Comparison of ENCODE assay signal across 8 cellular contexts in genomic region chr3:143121240-143122088, GRCh38. TPM values are rescaled to one million over a fixed set of nuclear protein-coding genes. Genes with fewer than 3 reads are reported as not detected.
DNase-seq lines count a peak whose midpoint lies in the region; ATAC-seq lines count a peak whose summit lies in the region.

No MANE protein-coding gene starts in this region.

- peak overlapping the region; percentile 82 for H2BK15ac ChIP-seq in mesenchymal stem cell (ENCODE audit: low read depth, poor library complexity, severe bottlenecking)

- peak overlapping the region; percentile 29 for H2AFZ ChIP-seq in mesenchymal stem cell (ENCODE audit: low read depth, low read length)

- peak overlapping the region; percentile 97 for H3K4me2 ChIP-seq in mesenchymal stem cell (ENCODE audit: low read length, poor library complexity, severe bottlenecking)

- 65% methylated on average over 79 of the region's 79 CpGs for WGBS in mesenchymal stem cell

- no peaks in the 10 kb centered on the region for H3K9me3 ChIP-seq in mesenchymal stem cell (ENCODE audit: control insufficient read depth, low read length)

- H4K91ac ChIP-seq in mesenchymal stem cell (ENCODE audit: low read length) = peak overlapping the region; percentile 82

- H3K4ac ChIP-seq in mesenchymal stem cell (ENCODE audit: low read depth in 1 of 2, low read length in 2 of 2) = peak overlapping the region; percentile 47 to 93

- H3K18ac ChIP-seq in mesenchymal stem cell (ENCODE audit: low read depth in 1 of 2, low read length in 2 of 2) = peak overlapping the region; percentile 10 to 92

- H2BK5ac ChIP-seq in mesenchymal stem cell (ENCODE audit: low read depth, low read length, poor library complexity, severe bottlenecking) = no peak overlapping the region

- H2BK12ac ChIP-seq in mesenchymal stem cell (ENCODE audit: low read length in 2 of 2) = peak overlapping the region in 1 of 2 experiments; percentile 57

- ATAC-seq in GM18498 (IDR thresholded peaks at IDR 0.05; ENCODE audit: unreplicated experiment) (peak; percentile 11), HG03342 (IDR thresholded peaks at IDR 0.05; ENCODE audit: unreplicated experiment) (peak; percentile 12), HG03378 (IDR thresholded peaks at IDR 0.05; ENCODE audit: unreplicated experiment) (no peak)

- peak overlapping the region; percentile 81 for H3K9ac ChIP-seq in mesenchymal stem cell (ENCODE audit: low read length)

- H3K36me3 ChIP-seq in mesenchymal stem cell (ENCODE audit: control insufficient read depth in 1 of 2, insufficient read depth in 2 of 2, low read depth in 1 of 2, low read length in 2 of 2) = peaks cover 13 to 18% of the 10 kb centered on the region in 2 experiments

- no peak overlapping the region for H2BK120ac ChIP-seq in mesenchymal stem cell (ENCODE audit: low read depth, low read length)

- peak overlapping the region; percentile 38 for H4K8ac ChIP-seq in mesenchymal stem cell (ENCODE audit: low read length)

- H3K27ac ChIP-seq in mesenchymal stem cell (ENCODE audit: low read length, poor library complexity, severe bottlenecking) = no peak overlapping the region

- DNase-seq in activated CD4-positive, alpha-beta T cell treated with anti-CD3 and anti-CD28 coated beads for 48 hours = peak; percentile 86
- DNase-seq in dermis blood vessel endothelial cell (peak; percentile 62), mesenchymal stem cell (peak; percentile 72), HuH-7.5 (ENCODE audit: low spot score) (no peak)
- peak; percentile 44 to 47 for DNase-seq in stimulated activated CD8-positive, alpha-beta memory T cell treated with anti-CD3 and anti-CD28 coated beads, Interleukin-2, amount 100 ng/mL, for 1 hour (ENCODE audit: low read depth in 2 of 2)

- peaks cover 21% of the 10 kb centered on the region for H3K4me1 ChIP-seq in mesenchymal stem cell (ENCODE audit: control insufficient read depth, insufficient read depth, low read depth, low read length)

- H3K79me1 ChIP-seq in mesenchymal stem cell (replicated peaks; ENCODE audit: low read length, poor library complexity, severe bottlenecking) = peaks cover 29% of the 10 kb centered on the region

- no peaks in the 10 kb centered on the region for H3K27me3 ChIP-seq in mesenchymal stem cell (ENCODE audit: control insufficient read depth in 1 of 2, insufficient read depth in 1 of 2, low read length in 2 of 2)

- peak overlapping the region in 1 of 2 experiments; percentile 85 for H3K14ac ChIP-seq in mesenchymal stem cell (ENCODE audit: low read length in 2 of 2)

- H3K23ac ChIP-seq in mesenchymal stem cell (ENCODE audit: low read length in 2 of 2) = peak overlapping the region in 1 of 2 experiments; percentile 75

- H3K4me3 ChIP-seq in mesenchymal stem cell (ENCODE audit: insufficient read depth in 1 of 2, low read depth in 1 of 2, low read length in 2 of 2) = peak overlapping the region; percentile 96 to 98

- H2AK5ac ChIP-seq in mesenchymal stem cell (ENCODE audit: low read length, severe bottlenecking) = no peak overlapping the region

RNA-seq across cellular contexts. Expression of gene CHST2, which starts 1.9 kb away (rescaled TPM):
- 2.7 and 7.8 TPM in 2 replicates for total RNA-seq in dermis blood vessel endothelial cell
- polyA plus RNA-seq in mesenchymal stem cell (2013, experiment 1 of 2) = 42.8 TPM
- polyA plus RNA-seq in mesenchymal stem cell (2013, experiment 2 of 2) = 43.5 TPM
